Comparison of ENCODE assay signal across 8 cellular contexts in the genomic region with DNA sequence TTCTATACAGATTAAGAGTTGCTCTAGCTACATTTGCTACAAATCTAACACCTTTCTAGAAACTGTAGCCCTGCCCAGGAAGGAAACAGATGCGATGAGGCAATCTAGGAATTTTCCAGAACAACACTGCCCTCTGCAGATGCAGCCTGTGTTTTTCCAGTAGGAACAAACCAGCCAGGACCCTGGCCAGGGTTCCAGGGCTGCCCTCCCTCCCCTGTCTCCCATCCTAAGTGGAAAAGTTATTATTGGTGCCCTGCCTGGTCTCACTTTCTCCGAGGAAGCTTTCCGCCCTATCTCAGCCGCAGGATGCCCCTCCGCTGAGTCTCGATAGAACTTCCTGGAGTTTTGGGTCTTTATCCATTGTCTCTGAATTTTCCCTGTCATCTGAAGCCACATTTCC. TPM values are rescaled to one million over a fixed set of nuclear protein-coding genes. Genes with fewer than 3 reads are reported as not detected.
DNase-seq lines count a peak whose midpoint lies in the region; ATAC-seq, FAIRE-seq and TF ChIP-seq lines count a peak whose summit lies in the region.
"Not testable (repeated sequence)": the region's sequence is repeated elsewhere in the genome, so short reads cannot be mapped to it uniquely, and the experiment has no call there.

No MANE protein-coding gene starts in this region.

- H3K4me2 ChIP-seq in A549, result not testable (repeated sequence)

- TF ChIP-seq RAD21 in A549 (conservative IDR thresholded peaks at IDR 0.05 in 1 of 2, IDR thresholded peaks at IDR 0.05 in 1 of 2), result peak; percentile 75 to 76

- not testable (repeated sequence) for TF ChIP-seq POLR2A in A549 (IDR thresholded peaks at IDR 0.05; ENCODE audit: low read length); right lobe of liver (IDR thresholded peaks at IDR 0.05)

- not testable (repeated sequence) for H3K9me3 ChIP-seq in A549; RWPE2 (ENCODE audit: severe bottlenecking); right lobe of liver; psoas muscle

- H3K4me1 Mint-ChIP-seq in MCF 10A (ENCODE audit: insufficient read depth, unreplicated experiment), result peaks cover 12% of the 10 kb centered on the region

- in situ Hi-C loops in G401 (cut with HindIII; ENCODE audit: low sequenced_read_pairs), result not testable (repeated sequence)

- TF ChIP-seq EP300 in A549 (IDR thresholded peaks at IDR 0.05), result not testable (repeated sequence)

- POLR2A ChIA-PET in A549 (lab: Yijun Ruan, JAX), result not testable (repeated sequence)
- POLR2A ChIA-PET in MCF 10A (lab: Yijun Ruan, JAX), result interaction anchor here (1.7 kb wide), 1 partner anchor 186 kb away, joined by 4 read pairs; no protein-coding TSS in a partner anchor

- not testable (repeated sequence) for BruUV-seq in MCF 10A (replicated peaks; lab: Mats Ljungman, UMichigan)

- intact Hi-C loops in MCF 10A (cut with micrococcal nuclease), result loop anchor here (1.0 to 5.0 kb wide), 5 partner anchors 105 to 527 kb away; partner anchors contain the start of genes CLIP2 and RFC2
- intact Hi-C loops in right lobe of liver (cut with DNase I), result loop anchor here in 1 of 2 donors (10.0 kb wide), 1 partner anchor 329 kb away; no protein-coding TSS in a partner anchor
- intact Hi-C loops in psoas muscle (cut with DNase I), result not testable (repeated sequence)

- not testable (repeated sequence) for H3K9me3 Mint-ChIP-seq in MCF 10A (ENCODE audit: unreplicated experiment)

- H3K36me3 Mint-ChIP-seq in MCF 10A (ENCODE audit: insufficient read depth, unreplicated experiment), result not testable (repeated sequence)

- TF ChIP-seq CTCF in A549 (IDR thresholded peaks at IDR 0.05) (peak; percentile 60), LNCaP clone FGC (IDR thresholded peaks at IDR 0.05; ENCODE audit: control insufficient read depth, extremely low read depth, insufficient read depth) (peak; percentile 53), RWPE2 (IDR thresholded peaks at IDR 0.05; ENCODE audit: poor library complexity, severe bottlenecking) (peak; percentile 64), MCF 10A (IDR thresholded peaks at IDR 0.05; ENCODE audit: unreplicated experiment) (peak; percentile 45), foreskin keratinocyte (conservative IDR thresholded peaks at IDR 0.05) (peak; percentile 61), right lobe of liver (IDR thresholded peaks at IDR 0.05) (peak; percentile 26 to 61 (median 48)), psoas muscle (IDR thresholded peaks at IDR 0.05) (peak; percentile 35)

- FAIRE-seq in A549 (lab: Jason Lieb, UNC), result peak; percentile 49

- ATAC-seq in A549, result peak; percentile 84 to 89
- ATAC-seq in RWPE2 (ENCODE audit: low read depth), result peak; percentile 81
- ATAC-seq in foreskin keratinocyte, result peak; percentile 47
- peak; percentile 87 to 94 (median 90) for ATAC-seq in right lobe of liver
- peak; percentile 61 to 69 (median 66) for ATAC-seq in psoas muscle

- CTCF ChIA-PET in A549 (lab: Yijun Ruan, JAX) (interaction anchor here (0.6 to 22.8 kb wide), 30 partner anchors 8 to 528 kb away, joined by 3 to 684 read pairs (median 4); partner anchors contain the start of genes CLIP2 and LAT2), MCF 10A (lab: Yijun Ruan, JAX) (interaction anchor here (0.7 to 5.7 kb wide), 25 partner anchors 8 to 531 kb away, joined by 3 to 85 read pairs (median 5); partner anchors contain the start of genes CLIP2 and LAT2)

- H3K4me3 ChIP-seq in A549; LNCaP clone FGC (ENCODE audit: low read depth, low read length); RWPE2 (ENCODE audit: severe bottlenecking); right lobe of liver; psoas muscle: not testable (repeated sequence)

- H3K27me3 ChIP-seq in RWPE2 (ENCODE audit: insufficient read depth, poor library complexity, severe bottlenecking); foreskin keratinocyte; right lobe of liver; psoas muscle (ENCODE audit: insufficient read depth in 3 of 3, low read length in 2 of 3): not testable (repeated sequence)

- peak overlapping the region; percentile 81 for H3K27ac Mint-ChIP-seq in MCF 10A (ENCODE audit: low read depth, unreplicated experiment)

- not testable (repeated sequence) for H3K4me3 Mint-ChIP-seq in MCF 10A (ENCODE audit: unreplicated experiment)

- WGBS in A549 (ENCODE audit: missing lambda C conversion rate), result 78% methylated on average over 6 of the region's 6 CpGs
- whole genome bisulfite sequencing in right lobe of liver (ENCODE audit: insufficient coverage, low coverage, low lambda C conversion rate, missing lambda C conversion rate), result 38% methylated on average over 6 of the region's 6 CpGs
- WGBS in psoas muscle, 3 donors, result 49 to 62% (median 58%) methylated on average over 6 of the region's 6 CpGs

- H3K27ac ChIP-seq in A549, result peak overlapping the region in 1 of 2 experiments; percentile 49; a peak in 2 of 6 replicates
- H3K27ac ChIP-seq in RWPE2 (ENCODE audit: poor library complexity, severe bottlenecking); foreskin keratinocyte; psoas muscle: not testable (repeated sequence)
- H3K27ac ChIP-seq in right lobe of liver, result peak overlapping the region in 1 of 3 donors; percentile 1

- DNase-seq in A549 (ENCODE audit: low read depth in 1 of 2, low spot score in 1 of 2) (peak in 1 of 2 experiments; percentile 51), G401 (ENCODE audit: low spot score) (peak; percentile 34), MCF 10A (ENCODE audit: unreplicated experiment) (peak; percentile 71), foreskin keratinocyte (peak in 1 of 2 donors; percentile 32), right lobe of liver (peak in 2 of 3 donors; percentile 52 to 64)
- not testable (repeated sequence) for DNase-seq in LNCaP clone FGC (ENCODE audit: low read depth); RWPE2 (ENCODE audit: low spot score); psoas muscle

- H3K36me3 ChIP-seq in RWPE2 (ENCODE audit: low read depth); right lobe of liver: not testable (repeated sequence)
- peaks cover 0 to 12% of the 10 kb centered on the region in 2 donors for H3K36me3 ChIP-seq in psoas muscle (ENCODE audit: insufficient read depth in 1 of 2, low read depth in 1 of 2)

- H3K4me1 ChIP-seq in A549; RWPE2 (ENCODE audit: insufficient read depth, poor library complexity, severe bottlenecking); foreskin keratinocyte; right lobe of liver; psoas muscle: not testable (repeated sequence)

- not testable (repeated sequence) for H3K27me3 Mint-ChIP-seq in MCF 10A (ENCODE audit: insufficient read depth, unreplicated experiment)

TF ChIP-seq in A549, 52 proteins besides CTCF, POLR2A, EP300 and RAD21:
- TF ChIP-seq SMC3 (IDR thresholded peaks at IDR 0.05) (peak; percentile 67), CEBPB (IDR thresholded peaks at IDR 0.05) (peak; percentile 65 to 84; a peak in 3 of 4 replicates)
- TF ChIP-seq, protein P1, sequence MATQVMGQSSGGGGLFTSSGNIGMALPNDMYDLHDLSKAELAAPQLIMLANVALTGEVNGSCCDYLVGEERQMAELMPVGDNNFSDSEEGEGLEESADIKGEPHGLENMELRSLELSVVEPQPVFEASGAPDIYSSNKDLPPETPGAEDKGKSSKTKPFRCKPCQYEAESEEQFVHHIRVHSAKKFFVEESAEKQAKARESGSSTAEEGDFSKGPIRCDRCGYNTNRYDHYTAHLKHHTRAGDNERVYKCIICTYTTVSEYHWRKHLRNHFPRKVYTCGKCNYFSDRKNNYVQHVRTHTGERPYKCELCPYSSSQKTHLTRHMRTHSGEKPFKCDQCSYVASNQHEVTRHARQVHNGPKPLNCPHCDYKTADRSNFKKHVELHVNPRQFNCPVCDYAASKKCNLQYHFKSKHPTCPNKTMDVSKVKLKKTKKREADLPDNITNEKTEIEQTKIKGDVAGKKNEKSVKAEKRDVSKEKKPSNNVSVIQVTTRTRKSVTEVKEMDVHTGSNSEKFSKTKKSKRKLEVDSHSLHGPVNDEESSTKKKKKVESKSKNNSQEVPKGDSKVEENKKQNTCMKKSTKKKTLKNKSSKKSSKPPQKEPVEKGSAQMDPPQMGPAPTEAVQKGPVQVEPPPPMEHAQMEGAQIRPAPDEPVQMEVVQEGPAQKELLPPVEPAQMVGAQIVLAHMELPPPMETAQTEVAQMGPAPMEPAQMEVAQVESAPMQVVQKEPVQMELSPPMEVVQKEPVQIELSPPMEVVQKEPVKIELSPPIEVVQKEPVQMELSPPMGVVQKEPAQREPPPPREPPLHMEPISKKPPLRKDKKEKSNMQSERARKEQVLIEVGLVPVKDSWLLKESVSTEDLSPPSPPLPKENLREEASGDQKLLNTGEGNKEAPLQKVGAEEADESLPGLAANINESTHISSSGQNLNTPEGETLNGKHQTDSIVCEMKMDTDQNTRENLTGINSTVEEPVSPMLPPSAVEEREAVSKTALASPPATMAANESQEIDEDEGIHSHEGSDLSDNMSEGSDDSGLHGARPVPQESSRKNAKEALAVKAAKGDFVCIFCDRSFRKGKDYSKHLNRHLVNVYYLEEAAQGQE (IDR thresholded peaks at IDR 0.05), result peak; percentile 61; the same call in 1 of the 2 replicates

RNA-seq across cellular contexts. Expression of gene GTF2IRD1, which starts 60.0 kb away (rescaled TPM):
- 20.5 and 23.2 TPM in 2 replicates for polyA plus RNA-seq in A549 (2011; rRNA removed)
- 19.0 and 21.6 TPM in 2 replicates for polyA plus RNA-seq in A549 (2012; cell fraction: cytosol; rRNA removed)
- 21.1 and 26.9 TPM in 2 replicates for polyA plus RNA-seq in A549 (2012; cell fraction: nucleus; rRNA removed)
- 19.9 to 21.7 TPM (median 21.5 TPM) in 3 replicates for polyA plus RNA-seq in A549 (2017; fragmentation: RNase III; extraction: RNeasy Plus Mini Kit Qiagen cat#74134 plus additional on column Dnase treatment)
- polyA minus RNA-seq in A549 (2011; rRNA and poly(A)+ RNA removed), result 16.4 and 25.3 TPM in 2 replicates
- 19.4 and 28.3 TPM in 2 replicates for total RNA-seq in G401 (2014; rRNA removed; shearing (Covaris generic))
- total RNA-seq in MCF 10A (2022), result 77.6 and 83.1 TPM in 2 replicates
- total RNA-seq in foreskin keratinocyte, result 23.8 and 27.1 TPM in 2 replicates
- polyA plus RNA-seq in foreskin keratinocyte, result 35.4 and 36.7 TPM in 2 replicates
- total RNA-seq in right lobe of liver, result 1 to 10 TPM; 1.9 to 9.8 (median 6.5) TPM
- total RNA-seq in psoas muscle, result 100 to 1,000 TPM in 1 of 4 donors, 10 to 100 TPM in 3; 40.5 to 149 (median 80.8) TPM
- 10 to 100 TPM; 43.0 to 79.0 (median 46.9) TPM for polyA plus RNA-seq in psoas muscle
